ENCODE assay signal across 20 cellular contexts in the genomic region with DNA sequence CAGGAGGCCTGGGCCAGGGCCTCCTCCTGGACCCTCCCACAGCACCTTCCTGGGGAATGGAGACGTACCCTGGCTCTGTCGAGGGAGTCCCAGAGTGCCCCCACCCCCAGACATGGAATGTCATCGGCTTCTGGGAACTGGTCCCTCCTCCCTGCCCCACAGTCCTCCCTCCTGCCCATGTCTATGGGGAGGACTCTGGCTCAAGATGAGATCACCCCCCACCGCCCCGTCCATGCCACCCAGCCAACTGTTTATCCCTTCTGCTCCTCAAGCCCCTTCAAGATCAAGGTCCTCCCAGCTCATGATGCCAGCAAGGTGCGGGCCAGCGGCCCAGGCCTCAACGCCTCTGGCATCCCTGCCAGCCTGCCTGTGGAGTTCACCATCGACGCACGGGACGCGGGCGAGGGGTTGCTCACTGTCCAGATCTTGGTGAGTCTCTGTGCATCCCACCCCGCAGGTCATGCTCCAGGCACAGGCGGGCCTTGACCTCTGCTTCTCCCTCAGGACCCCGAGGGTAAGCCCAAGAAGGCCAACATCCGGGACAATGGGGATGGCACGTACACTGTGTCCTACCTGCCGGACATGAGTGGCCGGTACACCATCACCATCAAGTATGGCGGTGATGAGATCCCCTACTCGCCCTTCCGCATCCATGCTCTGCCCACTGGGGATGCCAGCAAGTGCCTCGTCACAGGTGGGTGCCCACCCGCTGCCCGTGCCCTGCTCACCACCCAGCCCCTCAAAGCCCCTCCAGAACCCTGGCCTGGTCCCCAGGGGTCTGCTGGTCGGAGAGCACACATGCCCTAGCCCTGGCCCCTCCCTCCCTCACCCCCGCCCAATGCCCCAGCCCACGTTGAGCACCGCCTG.
"Had no signal": no experiment of that assay in that cellular context is flagged by ENCODE, and none has a peak within 500 bp of the region (broad histone marks: within the 10 kb centered on the region; RNA-seq: fewer than 3 reads in every experiment).

No MANE protein-coding gene starts in this region.

- H3K27ac ChIP-seq: colonic mucosa, lower lobe of right lung, parathyroid adenoma, prostate gland, stomach, suprapubic skin, thyroid gland had no signal

- H3K27ac Mint-ChIP-seq: memory B cell, mesothelial cell of epicardium, natural killer cell, type B pancreatic cell had no signal

- H3K9me3 Mint-ChIP-seq: memory B cell, mesothelial cell of epicardium, natural killer cell, type B pancreatic cell had no signal

- H3K36me3 Mint-ChIP-seq: memory B cell, natural killer cell, type B pancreatic cell had no signal

- H3K27me3 ChIP-seq: colonic mucosa, stomach, suprapubic skin, thyroid gland had no signal

- H3K4me1 Mint-ChIP-seq: memory B cell, mesothelial cell of epicardium, natural killer cell had no signal

- ATAC-seq: lower lobe of right lung had no signal

- H3K9me3 ChIP-seq: colonic mucosa, lower lobe of right lung, prostate gland, stomach, suprapubic skin, thyroid gland had no signal

- H2AFZ ChIP-seq: parathyroid adenoma had no signal

- FAIRE-seq: frontal cortex, keratinocyte, urothelium cell line had no signal

- H3K9ac ChIP-seq: parathyroid adenoma had no signal

- H3K4me3 Mint-ChIP-seq: memory B cell, mesothelial cell of epicardium, natural killer cell, type B pancreatic cell had no signal

- DNase-seq: caudate nucleus; colonic mucosa; dermis blood vessel endothelial cell; glutamatergic neuron; lower lobe of right lung; natural killer cell; retina; stimulated activated CD4-positive, alpha-beta T cell treated with anti-CD3 and anti-CD28 coated beads, Interleukin-4, amount 100 ng/mL, for 1 hour; stimulated activated naive CD4-positive, alpha-beta T cell; stomach; thyroid gland had no signal

- H3K4me1 ChIP-seq: colonic mucosa, lower lobe of right lung, prostate gland, stomach, suprapubic skin, thyroid gland had no signal

- H3K4me3 ChIP-seq: colonic mucosa, lower lobe of right lung, prostate gland, stomach, suprapubic skin, thyroid gland had no signal

- H3K36me3 ChIP-seq: colonic mucosa, lower lobe of right lung, prostate gland, thyroid gland had no signal

- H3K27me3 Mint-ChIP-seq: type B pancreatic cell had no signal
